ENCODE assay signal across 20 cellular contexts in genomic region chr1:69319287-69319686, GRCh38.
"Had no signal": no experiment of that assay in that cellular context is flagged by ENCODE, and none has a peak within 500 bp of the region (broad histone marks: within the 10 kb centered on the region; RNA-seq: fewer than 3 reads in every experiment).

No MANE protein-coding gene starts in this region.

- H3K4me1 ChIP-seq: heart left ventricle, pancreas, tibial artery, upper lobe of left lung, vagina had no signal

- H3K27ac ChIP-seq: heart left ventricle, pancreas, tibial artery, upper lobe of left lung, vagina had no signal

- H3K36me3 Mint-ChIP-seq: naive B cell had no signal

- DNase-seq: effector CD4-positive, alpha-beta T cell; endodermal cell; foreskin melanocyte; heart left ventricle; hippocampal formation; left colon; left ventricle myocardium superior; mesendoderm; naive B cell; occipital lobe; pancreas; right cardiac atrium; small intestine; stimulated activated CD4-positive, alpha-beta T cell treated with anti-CD3 and anti-CD28 coated beads, Interleukin-12 subunit alpha, Interleukin-12 subunit beta, amount 100 ng/mL, for 4 hours; stimulated activated naive CD4-positive, alpha-beta T cell; tibial artery; upper lobe of left lung had no signal

- H3K9me3 ChIP-seq: pancreas, tibial artery, upper lobe of left lung, vagina had no signal

- H3K27me3 Mint-ChIP-seq: progenitor cell of endocrine pancreas had no signal

- H3K27me3 ChIP-seq: heart left ventricle, pancreas, tibial artery, upper lobe of left lung, vagina had no signal

- H3K36me3 ChIP-seq: heart left ventricle, pancreas, tibial artery, upper lobe of left lung, vagina had no signal

- H3K4me1 Mint-ChIP-seq: naive B cell had no signal

- H3K4me3 ChIP-seq: heart left ventricle, pancreas, tibial artery, upper lobe of left lung, vagina had no signal

- H3K27ac Mint-ChIP-seq: endodermal cell, nephron, progenitor cell of endocrine pancreas had no signal

- H3K4me3 Mint-ChIP-seq: endodermal cell, naive B cell, nephron had no signal

- ATAC-seq: heart left ventricle, left colon, left ventricle myocardium superior, pancreas, right cardiac atrium had no signal
